In the genomic region with DNA sequence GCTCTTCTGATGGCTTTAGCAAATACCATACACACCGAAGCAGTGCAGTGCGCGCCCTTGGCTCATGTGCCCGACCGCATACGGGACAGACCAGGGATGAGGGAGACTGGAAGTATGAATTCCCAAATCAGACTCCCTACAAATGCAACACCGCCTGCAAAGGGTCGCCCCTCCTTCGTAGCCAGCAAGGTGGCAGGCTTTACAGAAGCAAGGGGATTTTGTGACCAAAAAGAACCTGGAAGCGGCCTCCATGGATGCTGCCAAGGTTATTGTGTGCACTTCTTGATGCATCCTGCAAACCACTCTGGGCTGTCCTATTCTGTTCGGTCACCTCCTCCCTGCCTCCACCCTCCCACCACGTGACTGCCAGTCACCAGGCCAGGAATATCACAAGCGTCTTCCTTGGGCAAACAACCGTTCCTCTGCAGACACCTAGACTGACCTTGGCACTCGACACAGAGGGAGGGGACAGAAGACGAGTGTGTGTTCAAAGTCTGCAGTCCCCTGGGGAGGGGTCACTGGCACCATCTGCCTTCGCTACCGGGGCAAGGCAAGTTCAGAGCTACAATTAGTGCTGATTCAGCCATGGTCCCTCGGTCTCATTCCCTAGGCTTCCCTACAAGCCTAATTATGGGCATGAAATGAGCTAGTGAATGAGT, we compare ENCODE assay signal across 1 cellular context.
TF ChIP-seq lines count a peak whose summit lies in the region.

No MANE protein-coding gene starts in this region.

TF ChIP-seq in GM23338, 12 proteins besides CTCF, POLR2A, EP300 and RAD21 (continued from another document):
- TF ChIP-seq ZNF462 (CRISPR knock-in tag; IDR thresholded peaks at IDR 0.05), result no peak
- no peak for TF ChIP-seq JUNB (IDR thresholded peaks at IDR 0.05; ENCODE audit: unreplicated experiment)
